In genomic region chr6:35161776-35162607, GRCh38 we compare ENCODE assay signal across 27 cellular contexts. TPM values are rescaled to one million over a fixed set of nuclear protein-coding genes. Genes with fewer than 3 reads are reported as not detected.
DNase-seq lines count a peak whose midpoint lies in the region; ATAC-seq, FAIRE-seq and TF ChIP-seq lines count a peak whose summit lies in the region.
"Had no signal": no experiment of that assay in that cellular context is flagged by ENCODE, and none has a peak within 500 bp of the region (broad histone marks: within the 10 kb centered on the region; RNA-seq: fewer than 3 reads in every experiment).

No MANE protein-coding gene starts in this region.

- no peaks in the 10 kb centered on the region for H3K9me3 ChIP-seq in K562 (replicated peaks; ENCODE audit: control insufficient read depth, insufficient read depth, low read depth, low read length)
- no peaks in the 10 kb centered on the region for H3K9me3 ChIP-seq in hepatocyte (ENCODE audit: low read depth)
- H3K9me3 ChIP-seq: gastroesophageal sphincter, neutrophil, vagina had no signal

- H3K4me1 Mint-ChIP-seq in endothelial cell (ENCODE audit: unreplicated experiment), result peaks cover 12% of the 10 kb centered on the region
- no peaks in the 10 kb centered on the region for H3K4me1 Mint-ChIP-seq in stimulated activated memory B cell treated with anti-CD40 and anti-IgM and Interleukin-4, amounts not matched to agents 10 μg/mL and 1 μg/mL and 100 μg/mL, for 72 hours
- H3K4me1 Mint-ChIP-seq: activated CD4-positive, alpha-beta T cell treated with anti-CD3 and anti-CD28 coated beads for 36 hours; activated naive CD8-positive, alpha-beta T cell treated with anti-CD3 and anti-CD28 coated beads, Interleukin-2, amount 50 U/mL, for 24 hours; T-cell had no signal

- CTCF ChIA-PET in K562 (lab: Yijun Ruan, JAX; ENCODE audit: low intra/inter-chr PET ratio), result no interaction called here

- H3K9ac ChIP-seq in K562 (ENCODE audit: insufficient read depth in 1 of 2, low read depth in 2 of 2, low read length in 2 of 2), result no peak overlapping the region

- no peak overlapping the region for H3K4me2 ChIP-seq in K562 (ENCODE audit: insufficient read depth, low read length)
- H3K4me2 ChIP-seq in hepatocyte, result peak overlapping the region; percentile 8

- POLR2A ChIA-PET in K562 (lab: Yijun Ruan, JAX), result interaction anchor here (0.6 to 1.4 kb wide), 5 partner anchors 10 to 127 kb away, joined by 3 to 5 read pairs (median 4); no protein-coding TSS in a partner anchor

- no peaks in the 10 kb centered on the region for H3K36me3 Mint-ChIP-seq in endothelial cell (ENCODE audit: low read depth, unreplicated experiment)
- H3K36me3 Mint-ChIP-seq in stimulated activated memory B cell treated with anti-CD40 and anti-IgM and Interleukin-4, amounts not matched to agents 10 μg/mL and 1 μg/mL and 100 μg/mL, for 72 hours, result peaks cover 5% of the 10 kb centered on the region
- H3K36me3 Mint-ChIP-seq: T-cell had no signal

- peaks cover 28 to 51% of the 10 kb centered on the region in 2 experiments for H3K27me3 ChIP-seq in K562 (ENCODE audit: control insufficient read depth in 2 of 2, insufficient read depth in 2 of 2, low read length in 2 of 2)
- H3K27me3 ChIP-seq in hepatocyte, result no peaks in the 10 kb centered on the region
- H3K27me3 ChIP-seq: dorsolateral prefrontal cortex, gastroesophageal sphincter, neutrophil, vagina had no signal

- ATAC-seq in K562 (no peak), GM19455 (IDR thresholded peaks at IDR 0.05; ENCODE audit: unreplicated experiment) (no peak)
- no peak for ATAC-seq in stimulated activated memory B cell treated with anti-CD40 and anti-IgM and Interleukin-4, amounts not matched to agents 10 μg/mL and 1 μg/mL and 100 μg/mL, for 72 hours
- ATAC-seq: activated CD4-positive, alpha-beta T cell treated with anti-CD3 and anti-CD28 coated beads for 36 hours; activated naive CD8-positive, alpha-beta T cell treated with anti-CD3 and anti-CD28 coated beads, Interleukin-2, amount 50 U/mL, for 24 hours; gastroesophageal sphincter; left colon; T-cell had no signal

- H3K27me3 Mint-ChIP-seq in endothelial cell (ENCODE audit: unreplicated experiment), result no peaks in the 10 kb centered on the region
- H3K27me3 Mint-ChIP-seq in stimulated activated memory B cell treated with anti-CD40 and anti-IgM and Interleukin-4, amounts not matched to agents 10 μg/mL and 1 μg/mL and 100 μg/mL, for 72 hours, result peaks cover 23% of the 10 kb centered on the region

- H3K79me2 ChIP-seq in K562 (ENCODE audit: control insufficient read depth, insufficient read depth, low read length) (no peaks in the 10 kb centered on the region), hepatocyte (no peaks in the 10 kb centered on the region)

- H3K4me3 ChIP-seq in K562 (no peak overlapping the region), hepatocyte (no peak overlapping the region)
- H3K4me3 ChIP-seq: dorsolateral prefrontal cortex, gastroesophageal sphincter, vagina had no signal

- no peaks in the 10 kb centered on the region for H3K9me1 ChIP-seq in K562 (ENCODE audit: control insufficient read depth, insufficient read depth, low read length)

- BruUV-seq in K562 (replicated peaks; lab: Mats Ljungman, UMichigan), result no TSS peak

- no peak overlapping the region for H3K4me3 Mint-ChIP-seq in endothelial cell (ENCODE audit: unreplicated experiment)
- no peak overlapping the region for H3K4me3 Mint-ChIP-seq in stimulated activated memory B cell treated with anti-CD40 and anti-IgM and Interleukin-4, amounts not matched to agents 10 μg/mL and 1 μg/mL and 100 μg/mL, for 72 hours
- H3K4me3 Mint-ChIP-seq: activated CD4-positive, alpha-beta T cell treated with anti-CD3 and anti-CD28 coated beads for 36 hours; activated naive CD8-positive, alpha-beta T cell treated with anti-CD3 and anti-CD28 coated beads, Interleukin-2, amount 50 U/mL, for 24 hours; T-cell had no signal

- H3K9me2 ChIP-seq in hepatocyte (replicated peaks; ENCODE audit: insufficient read depth), result no peaks in the 10 kb centered on the region

- H2AFZ ChIP-seq in K562 (ENCODE audit: low read depth, low read length) (no peak overlapping the region), hepatocyte (no peak overlapping the region)

- H4K20me1 ChIP-seq in K562 (replicated peaks; ENCODE audit: control insufficient read depth, insufficient read depth, low read length) (no peaks in the 10 kb centered on the region), hepatocyte (ENCODE audit: insufficient read depth, poor library complexity, severe bottlenecking) (no peaks in the 10 kb centered on the region)

- DNase-seq in NCI-H2171 treated with DMSO at 0.1 percent for 48 hours (lab: John Stamatoyannopoulos, UW) (peak; percentile 15), NCI-H2171 (lab: John Stamatoyannopoulos, UW) (no peak), K562 (ENCODE audit: extremely low read depth in 1 of 4, low spot score in 3 of 4) (no peak), hepatocyte (ENCODE audit: low spot score) (no peak), renal cortical epithelial cell (ENCODE audit: low read depth) (peak; percentile 69), endothelial cell (ENCODE audit: low spot score) (no peak)
- DNase-seq: 8988T; activated CD4-positive, alpha-beta T cell treated with anti-CD3 and anti-CD28 coated beads for 36 hours; activated naive CD8-positive, alpha-beta T cell treated with anti-CD3 and anti-CD28 coated beads, Interleukin-2, amount 50 U/mL, for 24 hours; Calu3; dorsolateral prefrontal cortex; left colon; NCI-H1417 treated with DMSO at 0.1 percent for 48 hours; NCI-H526; SHP77; T-cell had no signal

- H3K9me3 Mint-ChIP-seq in endothelial cell (ENCODE audit: unreplicated experiment), result no peaks in the 10 kb centered on the region
- H3K9me3 Mint-ChIP-seq in stimulated activated memory B cell treated with anti-CD40 and anti-IgM and Interleukin-4, amounts not matched to agents 10 μg/mL and 1 μg/mL and 100 μg/mL, for 72 hours, result no peaks in the 10 kb centered on the region
- H3K9me3 Mint-ChIP-seq: activated naive CD8-positive, alpha-beta T cell treated with anti-CD3 and anti-CD28 coated beads, Interleukin-2, amount 50 U/mL, for 24 hours; activated T-helper 2 cell treated with anti-CD3 and anti-CD28 coated beads, Interferon-gamma antibody, Interleukin-2, Interleukin-4, amounts not matched to agents 10 μg/mL and 5 μg/mL and 100 μg/mL, durations not matched to agents 14 hours and 24 hours and 36 hours; T-cell had no signal

- no peak for TF ChIP-seq RAD21 in K562 (CRISPR knock-in tag; conservative IDR thresholded peaks at IDR 0.05 in 1 of 2, IDR thresholded peaks at IDR 0.05 in 1 of 2)

- no peak for TF ChIP-seq POLR2A in K562 (conservative IDR thresholded peaks at IDR 0.05)

- H3K27ac ChIP-seq in K562 (ENCODE audit: extremely low read depth, low read depth, low read length) (no peak overlapping the region), hepatocyte (no peak overlapping the region)
- H3K27ac ChIP-seq: gastroesophageal sphincter, neutrophil, vagina had no signal

- no peak for TF ChIP-seq EP300 in K562 (IDR thresholded peaks at IDR 0.05; ENCODE audit: low read length)

- no peak for TF ChIP-seq CTCF in K562 (IDR thresholded peaks at IDR 0.05 in 2 of 3, conservative IDR thresholded peaks at IDR 0.05 in 1 of 3; ENCODE audit: insufficient read depth in 2 of 3, low read depth in 1 of 3, low read length in 3 of 3)
- no peak for TF ChIP-seq CTCF in hepatocyte (IDR thresholded peaks at IDR 0.05; ENCODE audit: poor library complexity)
- no peak for TF ChIP-seq CTCF in endothelial cell (IDR thresholded peaks at IDR 0.05; ENCODE audit: unreplicated experiment)

- 0% methylated on average over 5 of the region's 5 CpGs for WGBS in K562 (ENCODE audit: insufficient coverage, low coverage, missing lambda C conversion rate)
- WGBS in hepatocyte (ENCODE audit: low lambda C conversion rate, missing lambda C conversion rate), result 67% methylated on average over 5 of the region's 5 CpGs

- no peaks in the 10 kb centered on the region for H3K4me1 ChIP-seq in K562 (replicated peaks in 1 of 2; ENCODE audit: control insufficient read depth in 2 of 2, insufficient read depth in 2 of 2, low read length in 2 of 2)
- peaks cover 21% of the 10 kb centered on the region for H3K4me1 ChIP-seq in hepatocyte (ENCODE audit: insufficient read depth)

- H3K27ac Mint-ChIP-seq in endothelial cell (ENCODE audit: unreplicated experiment), result no peak overlapping the region
- H3K27ac Mint-ChIP-seq in stimulated activated memory B cell treated with anti-CD40 and anti-IgM and Interleukin-4, amounts not matched to agents 10 μg/mL and 1 μg/mL and 100 μg/mL, for 72 hours, result no peak overlapping the region
- H3K27ac Mint-ChIP-seq: activated CD4-positive, alpha-beta T cell treated with anti-CD3 and anti-CD28 coated beads for 36 hours; activated naive CD8-positive, alpha-beta T cell treated with anti-CD3 and anti-CD28 coated beads, Interleukin-2, amount 50 U/mL, for 24 hours; activated T-helper 2 cell treated with anti-CD3 and anti-CD28 coated beads, Interferon-gamma antibody, Interleukin-2, Interleukin-4, amounts not matched to agents 10 μg/mL and 5 μg/mL and 100 μg/mL, durations not matched to agents 14 hours and 24 hours and 36 hours; T-cell had no signal

- intact Hi-C loops in K562 (cut with micrococcal nuclease), result no loop called here

- H3K36me3 ChIP-seq in K562 (ENCODE audit: control insufficient read depth, insufficient read depth, low read length) (no peaks in the 10 kb centered on the region), hepatocyte (replicated peaks; ENCODE audit: insufficient read depth, low read depth) (no peaks in the 10 kb centered on the region)
- H3K36me3 ChIP-seq: gastroesophageal sphincter, neutrophil, vagina had no signal

- no peak for FAIRE-seq in K562 (lab: Jason Lieb, UNC)
- FAIRE-seq: bronchial epithelial cell had no signal

- in situ Hi-C loops in K562 (cut with MboI), result no loop called here

RNA-seq across cellular contexts. Expression of gene TCP11, which starts 20.9 kb away (rescaled TPM):
- total RNA-seq in K562 (2011; cell fraction: chromatin; rRNA removed; ENCODE audit: low replicate concordance), result not detected in 2 replicates
- total RNA-seq in K562 (2011; cell fraction: nucleolus; rRNA removed), result not detected in 2 replicates
- not detected in 2 replicates for total RNA-seq in K562 (2011; cell fraction: nucleoplasm; rRNA removed)
- not detected in 2 replicates for total RNA-seq in K562 (2014; rRNA removed)
- total RNA-seq in K562 (2014; rRNA removed; fragmentation: Illumina TruSeq; extraction: Trizol), result not detected in 2 replicates
- total RNA-seq in K562 (2015; rRNA removed; fragmentation: Illumina TruSeq; extraction: Trizol), result not detected in 2 replicates
- not detected in 2 replicates for total RNA-seq in K562 (2021)
- polyA plus RNA-seq in K562 (2011; rRNA removed), result not detected in 2 replicates
- 0.15 TPM in 1 of 2 replicates, not detected in the other for polyA plus RNA-seq in K562 (2011; cell fraction: cytosol; rRNA removed)
- polyA plus RNA-seq in K562 (2011; cell fraction: nucleus; rRNA removed), result not detected in 2 replicates
- polyA plus RNA-seq in K562 (2012), result not detected in 2 replicates
- polyA plus RNA-seq in K562 (2014; fragmentation: Illumina TruSeq; extraction: Trizol), result not detected in 2 replicates
- not detected for polyA plus RNA-seq in K562 (2014; fragmentation: Nextera tagmentation; extraction: Ambion mirVana)
- polyA plus RNA-seq in K562 (2014; rRNA removed), result not detected in 2 replicates
- 0.18 TPM in 1 of 2 replicates, not detected in the other for polyA minus RNA-seq in K562 (2011; rRNA and poly(A)+ RNA removed)
- polyA minus RNA-seq in K562 (2011; cell fraction: cytosol; rRNA and poly(A)+ RNA removed), result not detected in 2 replicates
- not detected in 2 replicates for polyA minus RNA-seq in K562 (2011; cell fraction: nucleus; rRNA and poly(A)+ RNA removed)
- total RNA-seq in hepatocyte, result not detected in 2 replicates
- not detected in 2 replicates for polyA plus RNA-seq in hepatocyte
- 0.60 and 0.87 TPM in 2 replicates for total RNA-seq in renal cortical epithelial cell
- 0.18 TPM for total RNA-seq in endothelial cell (ENCODE audit: unreplicated experiment)
- total RNA-seq: activated CD4-positive, alpha-beta T cell treated with anti-CD3 and anti-CD28 coated beads for 36 hours; activated T-helper 2 cell treated with anti-CD3 and anti-CD28 coated beads, Interferon-gamma antibody, Interleukin-2, Interleukin-4, amounts not matched to agents 10 μg/mL and 5 μg/mL and 100 μg/mL, durations not matched to agents 14 hours and 24 hours and 36 hours; bronchial epithelial cell; Calu3; epithelial cell of proximal tubule; left colon; M059J; mucosa of gallbladder; OCI-LY7; T-cell; vagina had no signal

RNA-seq across cellular contexts. Expression of gene SCUBE3, which starts 51.8 kb away (rescaled TPM):
- total RNA-seq in K562 (2011; cell fraction: chromatin; rRNA removed; ENCODE audit: low replicate concordance), result not detected in 2 replicates
- total RNA-seq in K562 (2011; cell fraction: nucleolus; rRNA removed), result not detected in 2 replicates
- not detected in 2 replicates for total RNA-seq in K562 (2011; cell fraction: nucleoplasm; rRNA removed)
- not detected in 2 replicates for total RNA-seq in K562 (2014; rRNA removed)
- total RNA-seq in K562 (2014; rRNA removed; fragmentation: Illumina TruSeq; extraction: Trizol), result not detected in 2 replicates
- not detected in 2 replicates for total RNA-seq in K562 (2015; rRNA removed; fragmentation: Illumina TruSeq; extraction: Trizol)
- 0.02 TPM in 1 of 2 replicates, not detected in the other for total RNA-seq in K562 (2021)
- polyA plus RNA-seq in K562 (2011; rRNA removed), result not detected in 2 replicates
- polyA plus RNA-seq in K562 (2011; cell fraction: cytosol; rRNA removed), result not detected in 2 replicates
- not detected in 2 replicates for polyA plus RNA-seq in K562 (2011; cell fraction: nucleus; rRNA removed)
- polyA plus RNA-seq in K562 (2012), result 0.08 and 0.19 TPM in 2 replicates
- not detected in 2 replicates for polyA plus RNA-seq in K562 (2014; fragmentation: Illumina TruSeq; extraction: Trizol)
- polyA plus RNA-seq in K562 (2014; fragmentation: Nextera tagmentation; extraction: Ambion mirVana), result under 1 TPM; 0.01 to 0.11 TPM
- polyA plus RNA-seq in K562 (2014; rRNA removed), result not detected in 2 replicates
- polyA minus RNA-seq in K562 (2011; rRNA and poly(A)+ RNA removed), result not detected in 2 replicates
- not detected in 2 replicates for polyA minus RNA-seq in K562 (2011; cell fraction: cytosol; rRNA and poly(A)+ RNA removed)
- not detected in 2 replicates for polyA minus RNA-seq in K562 (2011; cell fraction: nucleus; rRNA and poly(A)+ RNA removed)
- total RNA-seq in hepatocyte, result 6.1 and 8.7 TPM in 2 replicates
- 10.2 and 19.6 TPM in 2 replicates for polyA plus RNA-seq in hepatocyte
- total RNA-seq in renal cortical epithelial cell, result 0.15 and 0.17 TPM in 2 replicates
- total RNA-seq in endothelial cell (ENCODE audit: unreplicated experiment), result 1.2 TPM
- total RNA-seq: activated CD4-positive, alpha-beta T cell treated with anti-CD3 and anti-CD28 coated beads for 36 hours; activated T-helper 2 cell treated with anti-CD3 and anti-CD28 coated beads, Interferon-gamma antibody, Interleukin-2, Interleukin-4, amounts not matched to agents 10 μg/mL and 5 μg/mL and 100 μg/mL, durations not matched to agents 14 hours and 24 hours and 36 hours; bronchial epithelial cell; OCI-LY7 had no signal

Comparison
In these comparisons a context has a peak if more than half of its experiments do, and no peak if none do; other contexts are left out.
1. DNase-seq: peak in NCI-H2171 treated with DMSO at 0.1 percent for 48 hours (single experiment) and renal cortical epithelial cell (single experiment); none in NCI-H2171 (single experiment), K562 (0 of 4), hepatocyte (single experiment) and endothelial cell (single experiment).